ENCODE assay signal across 9 cellular contexts in genomic region chr3:172332256-172333041, GRCh38.
A peak's percentile ranks its signal among the peaks of the same experiment; 100 is the strongest.
DNase-seq lines count a peak whose midpoint lies in the region; ATAC-seq and TF ChIP-seq lines count a peak whose summit lies in the region.
"Had no signal": no experiment of that assay in that cellular context is flagged by ENCODE, and none has a peak within 500 bp of the region (broad histone marks: within the 10 kb centered on the region; RNA-seq: fewer than 3 reads in every experiment).

No MANE protein-coding gene starts in this region.

- no peak for TF ChIP-seq POLR2A in heart left ventricle (IDR thresholded peaks at IDR 0.05)

- H3K36me3 Mint-ChIP-seq in activated naive CD4-positive, alpha-beta T cell treated with anti-CD3 and anti-CD28 coated beads, Interleukin-2, amount 50 U/mL, for 72 hours: no peaks in the 10 kb centered on the region

- no peaks in the 10 kb centered on the region for H3K27me3 ChIP-seq in MG63
- no peaks in the 10 kb centered on the region for H3K27me3 ChIP-seq in heart left ventricle

- peak overlapping the region in 8 of 12 donors; percentile 3 to 63 (median 34) for H3K27ac ChIP-seq in heart left ventricle

- peak; percentile 41 for DNase-seq in DMS53 treated with DMSO at 0.1 percent for 48 hours (lab: John Stamatoyannopoulos, UW; ENCODE audit: unreplicated experiment)
- DNase-seq in MG63: peak; percentile 59
- DNase-seq in SKM-1 (lab: John Stamatoyannopoulos, UW; ENCODE audit: unreplicated experiment): peak; percentile 9
- peak in 1 of 2 donors; percentile 57 for DNase-seq in activated naive CD4-positive, alpha-beta T cell treated with anti-CD3 and anti-CD28 coated beads, Interleukin-2, amount 50 U/mL, for 72 hours (ENCODE audit: low spot score in 2 of 2)
- peak in 4 of 5 donors; percentile 50 to 63 (median 54) for DNase-seq in heart left ventricle
- peak; percentile 44 for DNase-seq in putamen (ENCODE audit: low spot score)

- H3K27ac Mint-ChIP-seq in activated naive CD4-positive, alpha-beta T cell treated with anti-CD3 and anti-CD28 coated beads, Interleukin-2, amount 50 U/mL, for 72 hours: peak overlapping the region in 1 of 2 donors; percentile 69

- 36 to 48% (median 43%) methylated on average over 2 of the region's 2 CpGs for WGBS in heart left ventricle, 4 donors

- peaks cover 0 to 11% (median 5%) of the 10 kb centered on the region in 12 donors for H3K4me1 ChIP-seq in heart left ventricle

- ATAC-seq in GM21723 (IDR thresholded peaks at IDR 0.05; ENCODE audit: unreplicated experiment) (peak; percentile 91), heart left ventricle (peak; percentile 76 to 89 (median 86)), GM19463 (IDR thresholded peaks at IDR 0.05; ENCODE audit: unreplicated experiment) (no peak)
- ATAC-seq in activated naive CD4-positive, alpha-beta T cell treated with anti-CD3 and anti-CD28 coated beads, Interleukin-2, amount 50 U/mL, for 72 hours: peak; percentile 82 to 85

- no peak overlapping the region for H3K4me3 ChIP-seq in MG63
- no peak overlapping the region for H3K4me3 ChIP-seq in heart left ventricle

- H3K9me3 ChIP-seq in MG63 (no peaks in the 10 kb centered on the region), heart left ventricle (no peaks in the 10 kb centered on the region)

- H3K36me3 ChIP-seq in MG63 (peaks cover 76% of the 10 kb centered on the region), heart left ventricle (peaks cover 0 to 98% (median 94%) of the 10 kb centered on the region in 9 donors)

- no peaks in the 10 kb centered on the region for H3K9me3 Mint-ChIP-seq in activated naive CD4-positive, alpha-beta T cell treated with anti-CD3 and anti-CD28 coated beads, Interleukin-2, amount 50 U/mL, for 72 hours
- H3K9me3 Mint-ChIP-seq: dendritic cell treated with granulocyte-macrophage colony-stimulating factor and Interleukin-4, amounts not matched to agents 40 ng/mL and 50 ng/mL, for 4 days had no signal

- intact Hi-C loops in heart left ventricle (cut with DNase I): loop anchor here in 7 of 10 donors (5.0 to 10.0 kb wide), 8 partner anchors 40 to 505 kb away; partner anchors contain the start of gene FNDC3B (in 4 of the 7)

- TF ChIP-seq CTCF in heart left ventricle (IDR thresholded peaks at IDR 0.05): peak; percentile 82 to 95 (median 90)
